8 cellular contexts compared by ENCODE assay signal in genomic region chr14:68137704-68138619, GRCh38.
DNase-seq lines count a peak whose midpoint lies in the region; ATAC-seq and TF ChIP-seq lines count a peak whose summit lies in the region.

No MANE protein-coding gene starts in this region.

- peaks cover 8% of the 10 kb centered on the region for H3K9me3 Mint-ChIP-seq in type B pancreatic cell
- H3K9me3 Mint-ChIP-seq in CD8-positive, alpha-beta T cell: no peaks in the 10 kb centered on the region

- peaks cover 7% of the 10 kb centered on the region for H3K36me3 Mint-ChIP-seq in type B pancreatic cell
- no peaks in the 10 kb centered on the region for H3K36me3 Mint-ChIP-seq in CD8-positive, alpha-beta T cell

- intact Hi-C loops in left colon (cut with DNase I, micrococcal nuclease): no loop called here
- intact Hi-C loops in CD8-positive, alpha-beta T cell (cut with DNase I, micrococcal nuclease): no loop called here

- peak overlapping the region; percentile 63 for H3K4me3 Mint-ChIP-seq in type B pancreatic cell
- H3K4me3 Mint-ChIP-seq in CD8-positive, alpha-beta T cell: no peak overlapping the region

- POLR2A ChIA-PET in CD8-positive, alpha-beta T cell (lab: Charles Lee): interaction anchor here (1.2 kb wide), 1 partner anchor 13 kb away, joined by 5 read pairs; no protein-coding TSS in a partner anchor

- H3K27ac ChIP-seq in CD8-positive, alpha-beta T cell (ENCODE audit: low read depth, low read length): no peak overlapping the region

- H3K36me3 ChIP-seq in CD8-positive, alpha-beta T cell (ENCODE audit: insufficient read depth, low read length): no peaks in the 10 kb centered on the region

- H3K9me3 ChIP-seq in CD8-positive, alpha-beta T cell (ENCODE audit: low read length): no peaks in the 10 kb centered on the region

- H3K4me3 ChIP-seq in CD8-positive, alpha-beta T cell (ENCODE audit: low read depth, low read length): no peak overlapping the region

- ATAC-seq in left colon: peak; percentile 42
- no peak for ATAC-seq in CD8-positive, alpha-beta T cell

- H3K4me1 ChIP-seq in CD8-positive, alpha-beta T cell (ENCODE audit: insufficient read depth, low read length): no peaks in the 10 kb centered on the region

- peaks cover 44% of the 10 kb centered on the region for H3K4me1 Mint-ChIP-seq in type B pancreatic cell (ENCODE audit: unreplicated experiment)
- peaks cover 2% of the 10 kb centered on the region for H3K4me1 Mint-ChIP-seq in CD8-positive, alpha-beta T cell (ENCODE audit: low read depth)

- TF ChIP-seq CTCF in type B pancreatic cell (conservative IDR thresholded peaks at IDR 0.05): no peak
- no peak for TF ChIP-seq CTCF in CD8-positive, alpha-beta T cell (IDR thresholded peaks at IDR 0.05)

- H3K27me3 ChIP-seq in CD8-positive, alpha-beta T cell (ENCODE audit: insufficient read depth, low read length): no peaks in the 10 kb centered on the region

- DNase-seq in NCI-H1092 treated with DMSO at 0.1 percent for 48 hours (lab: John Stamatoyannopoulos, UW) (peak; percentile 22), NCI-H1092 (lab: John Stamatoyannopoulos, UW) (no peak), NCI-H2107 treated with DMSO at 0.1 percent for 48 hours (lab: John Stamatoyannopoulos, UW; ENCODE audit: unreplicated experiment) (peak; percentile 33), cerebellum (ENCODE audit: low spot score) (peak; percentile 9), left colon (no peak), type B pancreatic cell (ENCODE audit: extremely low spot score, unreplicated experiment) (peak; percentile 72)
- DNase-seq in activated CD4-positive, alpha-beta T cell treated with anti-CD3 and anti-CD28 coated beads for 1 hour: no peak
- no peak for DNase-seq in CD8-positive, alpha-beta T cell

- no peaks in the 10 kb centered on the region for H3K27me3 Mint-ChIP-seq in type B pancreatic cell
- no peaks in the 10 kb centered on the region for H3K27me3 Mint-ChIP-seq in CD8-positive, alpha-beta T cell (ENCODE audit: low read depth)

- CTCF ChIA-PET in CD8-positive, alpha-beta T cell (lab: Charles Lee): no interaction called here

- H3K27ac Mint-ChIP-seq in type B pancreatic cell: peak overlapping the region; percentile 90
- H3K27ac Mint-ChIP-seq in CD8-positive, alpha-beta T cell: no peak overlapping the region

Comparison
In these comparisons a context has a peak if more than half of its experiments do, and no peak if none do; other contexts are left out.
1. DNase-seq: peak in NCI-H1092 treated with DMSO at 0.1 percent for 48 hours (single experiment), NCI-H2107 treated with DMSO at 0.1 percent for 48 hours (single experiment), cerebellum (single experiment) and type B pancreatic cell (single experiment); none in NCI-H1092 (single experiment), left colon (0 of 2), activated CD4-positive, alpha-beta T cell treated with anti-CD3 and anti-CD28 coated beads for 1 hour (single experiment) and CD8-positive, alpha-beta T cell (0 of 7).